In genomic region chr12:33427071-33427470, GRCh38 we compare ENCODE assay signal across 13 cellular contexts. TPM values are rescaled to one million over a fixed set of nuclear protein-coding genes. Genes with fewer than 3 reads are reported as not detected.
A peak's percentile ranks its signal among the peaks of the same experiment; 100 is the strongest.
DNase-seq lines count a peak whose midpoint lies in the region; ATAC-seq lines count a peak whose summit lies in the region.
"Had no signal": no experiment of that assay in that cellular context is flagged by ENCODE, and none has a peak within 500 bp of the region (broad histone marks: within the 10 kb centered on the region; RNA-seq: fewer than 3 reads in every experiment).

No MANE protein-coding gene starts in this region.

- no peak overlapping the region for H3K27ac Mint-ChIP-seq in activated CD4-positive, alpha-beta memory T cell treated with anti-CD3 and anti-CD28 coated beads, Interleukin-2, amount 10 ng/mL, durations not matched to agents 7 days and 5 days
- H3K27ac Mint-ChIP-seq: activated naive CD4-positive, alpha-beta T cell treated with anti-CD3 and anti-CD28 coated beads, Interleukin-2, amount 50 U/mL, for 24 hours; stimulated activated effector memory CD8-positive, alpha-beta T cell treated with anti-CD3 and anti-CD28 coated beads, Interleukin-12 subunit alpha, Interleukin-12 subunit beta, amount 100 ng/mL, for 72 hours; T-helper 1 cell treated with Interleukin-12 subunit alpha and Interleukin-12 subunit beta and Interleukin-4 antibody, amounts not matched to agents 30 μg/mL and 1 μg/mL, for 36 hours had no signal

- H3K4me3 Mint-ChIP-seq in activated CD4-positive, alpha-beta memory T cell treated with anti-CD3 and anti-CD28 coated beads, Interleukin-2, amount 10 ng/mL, durations not matched to agents 7 days and 5 days = no peak overlapping the region
- H3K4me3 Mint-ChIP-seq: activated naive CD4-positive, alpha-beta T cell treated with anti-CD3 and anti-CD28 coated beads, Interleukin-2, amount 50 U/mL, for 24 hours; stimulated activated effector memory CD8-positive, alpha-beta T cell treated with anti-CD3 and anti-CD28 coated beads, Interleukin-12 subunit alpha, Interleukin-12 subunit beta, amount 100 ng/mL, for 72 hours; T-helper 1 cell treated with Interleukin-12 subunit alpha and Interleukin-12 subunit beta and Interleukin-4 antibody, amounts not matched to agents 30 μg/mL and 1 μg/mL, for 36 hours had no signal

- CTCF ChIA-PET in activated CD4-positive, alpha-beta memory T cell treated with anti-CD3 and anti-CD28 coated beads, Interleukin-2, amount 10 ng/mL, durations not matched to agents 7 days and 5 days (lab: Charles Lee) = no interaction called here

- intact Hi-C loops in left cardiac atrium (cut with DNase I) = no loop called here

- H3K36me3 Mint-ChIP-seq in activated CD4-positive, alpha-beta memory T cell treated with anti-CD3 and anti-CD28 coated beads, Interleukin-2, amount 10 ng/mL, durations not matched to agents 7 days and 5 days (ENCODE audit: low read depth) = no peaks in the 10 kb centered on the region
- H3K36me3 Mint-ChIP-seq: activated naive CD4-positive, alpha-beta T cell treated with anti-CD3 and anti-CD28 coated beads, Interleukin-2, amount 50 U/mL, for 24 hours; stimulated activated effector memory CD8-positive, alpha-beta T cell treated with anti-CD3 and anti-CD28 coated beads, Interleukin-12 subunit alpha, Interleukin-12 subunit beta, amount 100 ng/mL, for 72 hours had no signal

- ATAC-seq in GM18498 (IDR thresholded peaks at IDR 0.05; ENCODE audit: unreplicated experiment) = peak; percentile 81
- ATAC-seq in HG02943 (IDR thresholded peaks at IDR 0.05; ENCODE audit: low read depth, unreplicated experiment) = peak; percentile 59
- no peak for ATAC-seq in left cardiac atrium
- ATAC-seq: stimulated activated effector memory CD8-positive, alpha-beta T cell treated with anti-CD3 and anti-CD28 coated beads, Interleukin-12 subunit alpha, Interleukin-12 subunit beta, amount 100 ng/mL, for 72 hours had no signal

- peak; percentile 17 for DNase-seq in NCI-H748 treated with DMSO at 0.1 percent for 48 hours (lab: John Stamatoyannopoulos, UW)
- peak; percentile 58 for DNase-seq in glomerular visceral epithelial cell (ENCODE audit: extremely low spot score)
- DNase-seq in activated CD4-positive, alpha-beta memory T cell treated with anti-CD3 and anti-CD28 coated beads, Interleukin-2, amount 10 ng/mL, durations not matched to agents 7 days and 5 days = no peak
- DNase-seq in left cardiac atrium = no peak
- DNase-seq in NCI-H2107 treated with DMSO at 0.1 percent for 48 hours (lab: John Stamatoyannopoulos, UW; ENCODE audit: unreplicated experiment) = no peak
- no peak for DNase-seq in NCI-H2227 treated with DMSO at 0.1 percent for 48 hours (lab: John Stamatoyannopoulos, UW)
- DNase-seq: ovary had no signal

- POLR2A ChIA-PET in activated CD4-positive, alpha-beta memory T cell treated with anti-CD3 and anti-CD28 coated beads, Interleukin-2, amount 10 ng/mL, durations not matched to agents 7 days and 5 days (lab: Charles Lee) = no interaction called here

- H3K27me3 Mint-ChIP-seq in activated CD4-positive, alpha-beta memory T cell treated with anti-CD3 and anti-CD28 coated beads, Interleukin-2, amount 10 ng/mL, durations not matched to agents 7 days and 5 days = no peaks in the 10 kb centered on the region
- H3K27me3 Mint-ChIP-seq: activated naive CD4-positive, alpha-beta T cell treated with anti-CD3 and anti-CD28 coated beads, Interleukin-2, amount 50 U/mL, for 24 hours had no signal

- no peaks in the 10 kb centered on the region for H3K9me3 Mint-ChIP-seq in activated CD4-positive, alpha-beta memory T cell treated with anti-CD3 and anti-CD28 coated beads, Interleukin-2, amount 10 ng/mL, durations not matched to agents 7 days and 5 days
- H3K9me3 Mint-ChIP-seq: T-helper 1 cell treated with Interleukin-12 subunit alpha and Interleukin-12 subunit beta and Interleukin-4 antibody, amounts not matched to agents 30 μg/mL and 1 μg/mL, for 36 hours had no signal

- no peaks in the 10 kb centered on the region for H3K4me1 Mint-ChIP-seq in activated CD4-positive, alpha-beta memory T cell treated with anti-CD3 and anti-CD28 coated beads, Interleukin-2, amount 10 ng/mL, durations not matched to agents 7 days and 5 days
- H3K4me1 Mint-ChIP-seq: activated naive CD4-positive, alpha-beta T cell treated with anti-CD3 and anti-CD28 coated beads, Interleukin-2, amount 50 U/mL, for 24 hours; stimulated activated effector memory CD8-positive, alpha-beta T cell treated with anti-CD3 and anti-CD28 coated beads, Interleukin-12 subunit alpha, Interleukin-12 subunit beta, amount 100 ng/mL, for 72 hours had no signal

RNA-seq across cellular contexts. Expression of gene SYT10, which starts 12.5 kb away (rescaled TPM):
- total RNA-seq in activated CD4-positive, alpha-beta memory T cell treated with anti-CD3 and anti-CD28 coated beads, Interleukin-2, amount 10 ng/mL, durations not matched to agents 7 days and 5 days = not detected
- under 1 TPM in 1 of 2 donors, not detected in 1; 0.06 TPM for total RNA-seq in left cardiac atrium
- total RNA-seq: fibroblast of villous mesenchyme had no signal

Comparison
In these comparisons a context has a peak if more than half of its experiments do, and no peak if none do; other contexts are left out.
1. ATAC-seq: peak in GM18498 (single experiment) and HG02943 (single experiment); none in left cardiac atrium (0 of 2).
2. DNase-seq: peak in NCI-H748 treated with DMSO at 0.1 percent for 48 hours (single experiment) and glomerular visceral epithelial cell (single experiment); none in activated CD4-positive, alpha-beta memory T cell treated with anti-CD3 and anti-CD28 coated beads, Interleukin-2, amount 10 ng/mL, durations not matched to agents 7 days and 5 days (single experiment), left cardiac atrium (single experiment), NCI-H2107 treated with DMSO at 0.1 percent for 48 hours (single experiment) and NCI-H2227 treated with DMSO at 0.1 percent for 48 hours (single experiment).